12 cellular contexts compared by ENCODE assay signal in the genomic region with DNA sequence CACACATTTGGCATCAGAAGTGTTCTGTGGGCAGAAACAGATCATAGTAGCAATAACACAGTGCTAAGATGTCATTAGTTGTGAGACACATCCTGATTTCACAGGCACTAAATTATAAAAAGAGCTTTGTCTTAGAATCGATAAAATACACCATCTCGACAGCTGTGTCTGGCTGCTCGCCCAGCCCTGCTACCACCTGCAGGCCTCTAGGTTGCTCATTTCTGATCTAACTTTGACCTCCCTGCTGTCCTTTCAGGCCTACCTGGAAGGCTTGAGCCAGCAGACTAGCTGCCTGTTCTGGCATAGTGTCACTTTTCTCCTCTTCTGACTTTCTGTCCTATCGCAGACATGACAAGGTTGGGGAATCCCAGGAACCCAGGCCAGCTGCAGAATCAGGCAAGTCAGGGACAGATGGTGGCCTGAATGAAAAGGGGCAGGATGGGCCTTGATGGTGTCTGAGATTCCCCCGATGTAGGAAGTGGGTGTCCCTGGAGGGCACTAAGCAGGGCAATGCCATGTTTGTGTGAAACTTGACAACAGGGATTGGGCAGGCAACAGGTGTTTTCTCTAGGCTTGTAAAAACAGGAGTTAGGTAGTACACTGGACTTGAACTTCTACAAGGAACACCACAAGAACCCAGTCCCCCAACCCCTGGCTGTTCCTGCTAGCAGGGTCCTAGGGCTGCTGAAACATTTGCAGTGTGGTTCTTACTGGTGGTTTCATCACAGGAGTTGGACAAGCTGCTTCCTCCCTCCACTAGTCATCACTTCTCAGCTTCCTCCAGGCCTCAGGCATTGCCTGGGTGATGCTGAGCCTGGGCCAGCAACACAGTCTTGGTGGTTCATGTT.
A peak's percentile ranks its signal among the peaks of the same experiment; 100 is the strongest.
DNase-seq lines count a peak whose midpoint lies in the region; ATAC-seq and TF ChIP-seq lines count a peak whose summit lies in the region.
"Had no signal": no experiment of that assay in that cellular context is flagged by ENCODE, and none has a peak within 500 bp of the region (broad histone marks: within the 10 kb centered on the region; RNA-seq: fewer than 3 reads in every experiment).

No MANE protein-coding gene starts in this region.

- no peaks in the 10 kb centered on the region for H3K36me3 ChIP-seq in esophagus squamous epithelium

- peaks cover 0 to 5% (median 0%) of the 10 kb centered on the region in 4 donors for H3K27me3 ChIP-seq in esophagus squamous epithelium

- DNase-seq in GF-D8 (lab: John Stamatoyannopoulos, UW) (peak; percentile 61), MV-4-11 (lab: John Stamatoyannopoulos, UW) (peak; percentile 80), coronary artery (ENCODE audit: low spot score) (peak; percentile 84), posterior vena cava (ENCODE audit: low spot score) (peak; percentile 88), T1000 (lab: John Stamatoyannopoulos, UW) (no peak), esophagus squamous epithelium (lab: John Stamatoyannopoulos, UW) (no peak)
- DNase-seq: activated CD4-positive, alpha-beta T cell treated with anti-CD3 and anti-CD28 coated beads, Interleukin-2, amount 50 U/mL, for 4 hours; effector CD4-positive, alpha-beta T cell; mucosa of descending colon; NCI-H345 had no signal

- H3K27ac ChIP-seq in coronary artery (peak overlapping the region; percentile 60 to 86), esophagus squamous epithelium (no peak overlapping the region)

- no peak for TF ChIP-seq POLR2A in esophagus squamous epithelium (IDR thresholded peaks at IDR 0.05)

- no peaks in the 10 kb centered on the region for H3K9me3 ChIP-seq in esophagus squamous epithelium
- H3K9me3 ChIP-seq: mucosa of descending colon had no signal

- no peak overlapping the region for H3K4me3 ChIP-seq in coronary artery
- no peak overlapping the region for H3K4me3 ChIP-seq in esophagus squamous epithelium
- H3K4me3 ChIP-seq: mucosa of descending colon had no signal

- WGBS in esophagus squamous epithelium, 2 donors, result 70 to 77% methylated on average over 4 to 5 of the region's 5 CpGs

- TF ChIP-seq CTCF in coronary artery (IDR thresholded peaks at IDR 0.05), result no peak
- TF ChIP-seq CTCF in esophagus squamous epithelium (IDR thresholded peaks at IDR 0.05), result no peak

- intact Hi-C loops in posterior vena cava (cut with DNase I), result loop anchor here (5.0 to 10.0 kb wide), 3 partner anchors 556 to 816 kb away; no protein-coding TSS in a partner anchor
- intact Hi-C loops in esophagus squamous epithelium (cut with DNase I), result no loop called here

- ATAC-seq in HG03378 (IDR thresholded peaks at IDR 0.05; ENCODE audit: unreplicated experiment), result no peak
- ATAC-seq: activated naive CD4-positive, alpha-beta T cell treated with anti-CD3 and anti-CD28 coated beads, Interleukin-2, amount 50 U/mL, for 72 hours; mucosa of descending colon had no signal

- H3K4me1 ChIP-seq in esophagus squamous epithelium, result peaks cover 0 to 7% (median 0%) of the 10 kb centered on the region in 3 donors

Comparison
In these comparisons a context has a peak if more than half of its experiments do, and no peak if none do; other contexts are left out.
1. DNase-seq: peak in GF-D8 (single experiment), MV-4-11 (single experiment), coronary artery (single experiment) and posterior vena cava (single experiment); none in T1000 (single experiment) and esophagus squamous epithelium (single experiment).
2. H3K27ac ChIP-seq: peak in coronary artery (2 of 2); none in esophagus squamous epithelium (0 of 4).